In genomic region chr2:240048237-240048636, GRCh38 we compare ENCODE assay signal across 23 cellular contexts. TPM values are rescaled to one million over a fixed set of nuclear protein-coding genes. Genes with fewer than 3 reads are reported as not detected.
"Had no signal": no experiment of that assay in that cellular context is flagged by ENCODE, and none has a peak within 500 bp of the region (broad histone marks: within the 10 kb centered on the region; RNA-seq: fewer than 3 reads in every experiment).

No MANE protein-coding gene starts in this region.

- H3K4me2 ChIP-seq: SK-N-SH had no signal

- H3K27ac ChIP-seq: HL-60 had no signal

- H3K9me3 ChIP-seq: SK-N-SH had no signal

- DNase-seq: KBM-7, MV-4-11, NCI-H1048, NCI-H1105 treated with DMSO at 0.1 percent for 48 hours, NCI-H1436, NCI-H187, NCI-H2029, NCI-H2081 treated with DMSO at 0.1 percent for 48 hours, NCI-H2171, NCI-H226, NCI-H446, NCI-H510A, NCI-H524 treated with DMSO at 0.1 percent for 48 hours, NCI-H69, NCI-H774, RPMI8226, SHP77, SK-N-SH, SW 1271 had no signal

- H3K9me2 ChIP-seq: SK-N-SH had no signal

RNA-seq across cellular contexts. Expression of gene OR6B3, which starts 5.1 kb away (rescaled TPM):
- total RNA-seq: LHCN-M2, MCF 10A, SK-MEL-5 had no signal
- polyA plus RNA-seq: SK-N-SH had no signal

RNA-seq across cellular contexts. Expression of gene OR6B2, which starts 18.0 kb away (rescaled TPM):
- total RNA-seq: LHCN-M2, MCF 10A, SK-MEL-5 had no signal
- polyA plus RNA-seq: SK-N-SH had no signal
